Comparison of ENCODE assay signal across 10 cellular contexts in the genomic region with DNA sequence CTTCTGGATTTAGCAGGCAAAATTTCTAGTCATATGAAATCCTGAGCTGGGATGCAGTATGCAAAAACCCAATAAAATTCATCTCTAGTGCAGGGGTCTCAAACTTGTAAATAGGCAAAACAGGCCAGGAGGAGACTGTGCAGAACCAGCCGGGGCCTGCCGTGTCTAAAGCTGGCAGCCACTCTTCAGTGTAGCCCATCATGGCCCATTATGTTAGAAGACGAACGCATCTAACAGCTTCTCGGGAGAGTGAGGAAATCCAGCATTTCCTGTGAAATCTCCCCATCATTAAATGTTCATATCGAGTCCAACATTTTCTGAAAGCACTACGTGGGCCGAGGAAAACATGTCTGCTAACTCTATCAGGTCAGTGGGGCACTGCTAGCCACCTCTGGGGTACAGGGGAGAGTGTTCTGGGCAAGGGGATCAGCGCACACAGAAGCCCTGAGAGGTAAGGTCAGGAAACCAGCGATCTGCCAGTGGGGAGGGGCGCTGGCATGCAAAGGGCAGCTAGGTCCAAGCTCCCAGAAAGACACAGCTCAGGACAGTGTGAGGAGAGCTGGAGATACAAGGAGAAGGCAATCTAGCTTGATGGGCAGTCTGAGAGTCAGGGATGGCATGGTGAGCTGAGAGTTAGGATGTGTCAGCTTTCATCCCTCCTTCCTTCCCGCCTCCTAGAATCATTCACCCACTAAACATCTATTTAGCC.
DNase-seq lines count a peak whose midpoint lies in the region; ATAC-seq and TF ChIP-seq lines count a peak whose summit lies in the region.
"Had no signal": no experiment of that assay in that cellular context is flagged by ENCODE, and none has a peak within 500 bp of the region (broad histone marks: within the 10 kb centered on the region; RNA-seq: fewer than 3 reads in every experiment).

No MANE protein-coding gene starts in this region.

- H3K27me3 Mint-ChIP-seq in GM23338 (ENCODE audit: insufficient read depth, low read depth, poor library complexity) (peaks cover 5% of the 10 kb centered on the region), glutamatergic neuron (ENCODE audit: unreplicated experiment) (peaks cover 25% of the 10 kb centered on the region)
- H3K27me3 Mint-ChIP-seq: IgD-negative memory B cell, naive B cell had no signal

- H3K4me1 Mint-ChIP-seq in GM23338 (peaks cover 18% of the 10 kb centered on the region), glutamatergic neuron (ENCODE audit: low read depth, unreplicated experiment) (peaks cover 47% of the 10 kb centered on the region)

- no peak for TF ChIP-seq POLR2A in gastrocnemius medialis (IDR thresholded peaks at IDR 0.05)

- H3K36me3 Mint-ChIP-seq in GM23338 (ENCODE audit: low read depth) (peaks cover 9% of the 10 kb centered on the region), glutamatergic neuron (ENCODE audit: unreplicated experiment) (peaks cover 11% of the 10 kb centered on the region)
- H3K36me3 Mint-ChIP-seq: IgD-negative memory B cell had no signal

- H3K9me2 ChIP-seq in GM23338 (ENCODE audit: insufficient read depth), result no peaks in the 10 kb centered on the region

- no peak overlapping the region for H3K27ac ChIP-seq in GM23338 (ENCODE audit: low read depth)
- H3K27ac ChIP-seq in VCaP, result peak overlapping the region; percentile 91
- peak overlapping the region in 3 of 4 donors; percentile 52 to 74 (median 72) for H3K27ac ChIP-seq in gastrocnemius medialis

- H3K4me3 ChIP-seq in GM23338 (no peak overlapping the region), gastrocnemius medialis (peak overlapping the region in 1 of 4 donors; percentile 31)

- TF ChIP-seq CTCF in GM23338 (conservative IDR thresholded peaks at IDR 0.05; ENCODE audit: low read depth in 2 of 2) (no peak), VCaP (conservative IDR thresholded peaks at IDR 0.05) (no peak), glutamatergic neuron (IDR thresholded peaks at IDR 0.05; ENCODE audit: partially characterized antibody, unreplicated experiment) (no peak), gastrocnemius medialis (IDR thresholded peaks at IDR 0.05 in 4 of 5, conservative IDR thresholded peaks at IDR 0.05 in 1 of 5) (no peak)

- in situ Hi-C loops in gastrocnemius medialis (cut with MboI; ENCODE audit: low sequenced_read_pairs in 4 of 4), result no loop called here

- no peak overlapping the region for H3K4me2 ChIP-seq in GM23338

- no peaks in the 10 kb centered on the region for H3K79me2 ChIP-seq in GM23338 (replicated peaks; ENCODE audit: insufficient read depth)

- H3K4me1 ChIP-seq in GM23338 (ENCODE audit: insufficient read depth) (peaks cover 17% of the 10 kb centered on the region), gastrocnemius medialis (peaks cover 58 to 62% of the 10 kb centered on the region in 2 donors)

- no peak for ATAC-seq in GM23338
- no peak for ATAC-seq in gastrocnemius medialis
- ATAC-seq in HG02642 (IDR thresholded peaks at IDR 0.05; ENCODE audit: poor library complexity, unreplicated experiment), result no peak
- ATAC-seq in GM21390 (IDR thresholded peaks at IDR 0.05; ENCODE audit: unreplicated experiment), result no peak

- intact Hi-C loops in gastrocnemius medialis (cut with DNase I; ENCODE audit: low total_unique reads), result loop anchor here (10.0 kb wide), 1 partner anchor 141 kb away; the partner anchor contains the start of gene PREX1

- H3K4me3 Mint-ChIP-seq in GM23338 (no peak overlapping the region), glutamatergic neuron (ENCODE audit: unreplicated experiment) (peak overlapping the region; percentile 69)
- H3K4me3 Mint-ChIP-seq: IgD-negative memory B cell had no signal

- H3F3A ChIP-seq in GM23338 (replicated peaks; ENCODE audit: low read depth), result no peaks in the 10 kb centered on the region

- DNase-seq in GM23338 (ENCODE audit: low spot score), result no peak
- no peak for DNase-seq in glutamatergic neuron
- DNase-seq in gastrocnemius medialis, result no peak
- no peak for DNase-seq in GM03348 (ENCODE audit: low spot score)
- DNase-seq in NCI-H2081 (lab: John Stamatoyannopoulos, UW), result no peak
- DNase-seq: naive B cell had no signal

- H3K9me3 ChIP-seq in gastrocnemius medialis, result no peaks in the 10 kb centered on the region

- no peaks in the 10 kb centered on the region for H3K36me3 ChIP-seq in GM23338 (ENCODE audit: insufficient read depth)
- peaks cover 0 to 6% of the 10 kb centered on the region in 2 donors for H3K36me3 ChIP-seq in gastrocnemius medialis

- H3K27ac Mint-ChIP-seq in GM23338, result peak overlapping the region; percentile 43
- no peak overlapping the region for H3K27ac Mint-ChIP-seq in glutamatergic neuron (ENCODE audit: unreplicated experiment)

- H4K20me1 ChIP-seq in GM23338 (replicated peaks; ENCODE audit: insufficient read depth), result no peaks in the 10 kb centered on the region

- H3K9me3 Mint-ChIP-seq in GM23338 (no peaks in the 10 kb centered on the region; the same call in 2 of the 3 replicates), glutamatergic neuron (ENCODE audit: unreplicated experiment) (peaks cover 17% of the 10 kb centered on the region)
- H3K9me3 Mint-ChIP-seq: IgD-negative memory B cell had no signal

- H3K27me3 ChIP-seq in GM23338 (ENCODE audit: insufficient read depth) (no peaks in the 10 kb centered on the region), gastrocnemius medialis (no peaks in the 10 kb centered on the region)

- H2AFZ ChIP-seq in GM23338, result no peak overlapping the region

TF ChIP-seq in GM23338, 12 proteins besides CTCF, POLR2A, EP300 and RAD21 (continues in another document):
- TF ChIP-seq POLR2AphosphoS5 (IDR thresholded peaks at IDR 0.05; ENCODE audit: low read depth) (no peak), STAT1 (IDR thresholded peaks at IDR 0.05; ENCODE audit: unreplicated experiment) (no peak), EZH2phosphoT487 (IDR thresholded peaks at IDR 0.05; ENCODE audit: unreplicated experiment) (no peak), NANOG (IDR thresholded peaks at IDR 0.05; ENCODE audit: borderline replicate concordance) (no peak), ZNF462 (CRISPR knock-in tag; IDR thresholded peaks at IDR 0.05) (no peak), ZNF114 (CRISPR knock-in tag; IDR thresholded peaks at IDR 0.05) (no peak)
